Comparison of ENCODE assay signal across 1 cellular context in the genomic region with DNA sequence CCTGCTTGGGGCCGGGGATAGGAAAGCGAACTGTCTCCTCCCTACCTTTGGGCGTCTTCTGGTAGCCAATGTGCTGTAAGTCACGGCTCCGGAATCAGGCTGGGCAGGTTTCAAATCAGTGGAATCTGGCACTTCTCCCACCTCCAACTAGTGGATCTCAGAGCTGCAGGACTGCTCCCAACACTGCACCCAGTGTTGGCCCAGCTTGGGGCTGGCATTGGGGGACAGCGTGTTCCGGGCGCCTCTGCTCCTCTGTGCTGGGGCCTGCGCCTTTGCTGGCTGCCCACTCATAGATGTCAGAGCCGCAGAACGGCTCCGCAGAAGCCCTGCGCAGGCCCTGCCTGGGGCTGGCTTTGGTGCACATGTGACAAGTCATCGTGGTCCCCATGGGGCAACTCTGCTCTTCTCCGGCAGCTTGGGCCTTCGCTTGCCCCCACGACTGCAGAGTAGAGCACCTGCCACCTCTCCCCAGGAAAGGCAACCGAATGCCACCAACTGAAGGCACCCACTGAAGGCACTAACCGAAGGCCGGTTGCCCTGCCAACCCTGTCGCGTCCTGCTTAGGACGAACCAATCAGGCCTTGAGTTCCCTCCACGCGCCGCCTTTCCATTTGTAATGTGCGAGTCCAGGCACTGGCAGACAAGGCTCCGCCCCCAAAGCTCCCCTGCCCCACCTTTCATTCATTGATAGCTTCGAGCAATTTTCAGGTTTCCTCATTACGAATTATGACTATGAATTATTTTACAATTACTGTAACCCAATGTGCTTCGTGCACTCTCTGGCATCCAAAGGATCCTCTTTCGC.
TF ChIP-seq lines count a peak whose summit lies in the region.

No MANE protein-coding gene starts in this region.

TF ChIP-seq in WTC11, 78 proteins besides CTCF, POLR2A, EP300 and RAD21 (continued from another document):
- TF ChIP-seq, protein P1, sequence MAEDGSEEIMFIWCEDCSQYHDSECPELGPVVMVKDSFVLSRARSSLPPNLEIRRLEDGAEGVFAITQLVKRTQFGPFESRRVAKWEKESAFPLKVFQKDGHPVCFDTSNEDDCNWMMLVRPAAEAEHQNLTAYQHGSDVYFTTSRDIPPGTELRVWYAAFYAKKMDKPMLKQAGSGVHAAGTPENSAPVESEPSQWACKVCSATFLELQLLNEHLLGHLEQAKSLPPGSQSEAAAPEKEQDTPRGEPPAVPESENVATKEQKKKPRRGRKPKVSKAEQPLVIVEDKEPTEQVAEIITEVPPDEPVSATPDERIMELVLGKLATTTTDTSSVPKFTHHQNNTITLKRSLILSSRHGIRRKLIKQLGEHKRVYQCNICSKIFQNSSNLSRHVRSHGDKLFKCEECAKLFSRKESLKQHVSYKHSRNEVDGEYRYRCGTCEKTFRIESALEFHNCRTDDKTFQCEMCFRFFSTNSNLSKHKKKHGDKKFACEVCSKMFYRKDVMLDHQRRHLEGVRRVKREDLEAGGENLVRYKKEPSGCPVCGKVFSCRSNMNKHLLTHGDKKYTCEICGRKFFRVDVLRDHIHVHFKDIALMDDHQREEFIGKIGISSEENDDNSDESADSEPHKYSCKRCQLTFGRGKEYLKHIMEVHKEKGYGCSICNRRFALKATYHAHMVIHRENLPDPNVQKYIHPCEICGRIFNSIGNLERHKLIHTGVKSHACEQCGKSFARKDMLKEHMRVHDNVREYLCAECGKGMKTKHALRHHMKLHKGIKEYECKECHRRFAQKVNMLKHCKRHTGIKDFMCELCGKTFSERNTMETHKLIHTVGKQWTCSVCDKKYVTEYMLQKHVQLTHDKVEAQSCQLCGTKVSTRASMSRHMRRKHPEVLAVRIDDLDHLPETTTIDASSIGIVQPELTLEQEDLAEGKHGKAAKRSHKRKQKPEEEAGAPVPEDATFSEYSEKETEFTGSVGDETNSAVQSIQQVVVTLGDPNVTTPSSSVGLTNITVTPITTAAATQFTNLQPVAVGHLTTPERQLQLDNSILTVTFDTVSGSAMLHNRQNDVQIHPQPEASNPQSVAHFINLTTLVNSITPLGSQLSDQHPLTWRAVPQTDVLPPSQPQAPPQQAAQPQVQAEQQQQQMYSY (CRISPR knock-in tag; IDR thresholded peaks at IDR 0.05) = no peak
- TF ChIP-seq NR3C1 (CRISPR knock-in tag; conservative IDR thresholded peaks at IDR 0.05; ENCODE audit: low read depth) = no peak
- TF ChIP-seq, protein P2, sequence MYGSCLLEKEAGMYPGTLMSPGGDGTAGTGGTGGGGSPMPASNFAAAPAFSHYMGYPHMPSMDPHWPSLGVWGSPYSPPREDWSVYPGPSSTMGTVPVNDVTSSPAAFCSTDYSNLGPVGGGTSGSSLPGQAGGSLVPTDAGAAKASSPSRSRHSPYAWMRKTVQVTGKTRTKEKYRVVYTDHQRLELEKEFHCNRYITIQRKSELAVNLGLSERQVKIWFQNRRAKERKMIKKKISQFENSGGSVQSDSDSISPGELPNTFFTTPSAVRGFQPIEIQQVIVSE (CRISPR knock-in tag; IDR thresholded peaks at IDR 0.05; ENCODE audit: borderline replicate concordance) = no peak
- no peak for TF ChIP-seq ARID4B (CRISPR knock-in tag; IDR thresholded peaks at IDR 0.05; ENCODE audit: borderline replicate concordance)
- TF ChIP-seq, protein P3, sequence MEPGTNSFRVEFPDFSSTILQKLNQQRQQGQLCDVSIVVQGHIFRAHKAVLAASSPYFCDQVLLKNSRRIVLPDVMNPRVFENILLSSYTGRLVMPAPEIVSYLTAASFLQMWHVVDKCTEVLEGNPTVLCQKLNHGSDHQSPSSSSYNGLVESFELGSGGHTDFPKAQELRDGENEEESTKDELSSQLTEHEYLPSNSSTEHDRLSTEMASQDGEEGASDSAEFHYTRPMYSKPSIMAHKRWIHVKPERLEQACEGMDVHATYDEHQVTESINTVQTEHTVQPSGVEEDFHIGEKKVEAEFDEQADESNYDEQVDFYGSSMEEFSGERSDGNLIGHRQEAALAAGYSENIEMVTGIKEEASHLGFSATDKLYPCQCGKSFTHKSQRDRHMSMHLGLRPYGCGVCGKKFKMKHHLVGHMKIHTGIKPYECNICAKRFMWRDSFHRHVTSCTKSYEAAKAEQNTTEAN (CRISPR knock-in tag; IDR thresholded peaks at IDR 0.05) = no peak
- no peak for TF ChIP-seq FOXP4 (CRISPR knock-in tag; IDR thresholded peaks at IDR 0.05)
- TF ChIP-seq STAT6 (CRISPR knock-in tag; conservative IDR thresholded peaks at IDR 0.05; ENCODE audit: low read depth) = no peak
- TF ChIP-seq GABPB1 (CRISPR knock-in tag; IDR thresholded peaks at IDR 0.05) = no peak
- TF ChIP-seq E2F4 (CRISPR knock-in tag; IDR thresholded peaks at IDR 0.05; ENCODE audit: borderline replicate concordance, low read depth) = no peak
- no peak for TF ChIP-seq USF2 (CRISPR knock-in tag; IDR thresholded peaks at IDR 0.05)
TF ChIP-seq in WTC11: peak in this region for 0.
